1 cellular context compared by ENCODE assay signal in the genomic region with DNA sequence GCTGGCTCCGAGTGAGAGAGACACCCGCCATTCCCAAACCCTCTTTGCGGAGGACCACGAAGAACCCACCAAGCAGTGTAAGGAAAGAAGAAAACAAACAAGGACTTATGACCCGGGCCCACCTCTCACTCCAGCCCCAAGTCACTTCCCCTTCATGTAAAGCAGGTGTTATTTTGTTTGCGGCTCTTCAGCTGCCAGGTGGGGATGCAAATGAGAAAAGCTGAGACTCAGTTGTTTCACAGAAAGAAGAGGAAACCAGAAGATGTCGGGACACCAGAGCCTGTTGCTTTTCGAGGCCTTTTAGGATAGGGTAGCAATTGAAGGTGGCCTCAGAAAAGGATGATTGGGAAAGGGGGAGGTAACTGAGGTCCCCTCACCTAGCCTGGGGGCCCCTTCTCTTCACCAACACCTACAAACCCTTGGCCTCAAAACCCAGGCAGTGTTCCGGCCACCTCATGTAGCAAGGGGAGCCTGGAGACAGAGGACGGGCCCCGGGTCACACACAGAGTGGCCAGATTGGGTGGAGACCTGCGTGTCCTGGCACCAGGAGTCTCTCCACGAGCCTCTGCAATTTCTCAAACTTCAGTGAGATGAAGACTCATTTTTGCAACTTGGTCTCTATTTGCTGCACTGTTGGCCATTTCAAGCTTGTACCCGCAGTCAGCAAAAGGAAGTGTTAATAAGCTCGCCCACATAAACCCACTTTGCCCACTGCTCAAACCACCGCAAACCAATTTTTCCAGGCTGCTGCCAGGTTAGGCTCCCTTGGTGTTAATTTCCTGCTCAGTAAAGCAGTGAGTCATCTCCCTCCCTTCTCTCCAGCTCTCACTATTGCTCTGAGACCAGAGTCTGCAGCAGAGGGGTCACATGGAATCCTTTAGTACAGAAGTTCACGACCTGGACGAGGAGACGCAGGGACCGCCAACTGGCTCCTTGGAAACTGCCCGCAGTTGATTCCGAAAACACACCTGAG.
TF ChIP-seq lines count a peak whose summit lies in the region.

No MANE protein-coding gene starts in this region.

TF ChIP-seq in GM23338, 12 proteins besides CTCF, POLR2A, EP300 and RAD21 (continued from another document):
- TF ChIP-seq, protein P1, sequence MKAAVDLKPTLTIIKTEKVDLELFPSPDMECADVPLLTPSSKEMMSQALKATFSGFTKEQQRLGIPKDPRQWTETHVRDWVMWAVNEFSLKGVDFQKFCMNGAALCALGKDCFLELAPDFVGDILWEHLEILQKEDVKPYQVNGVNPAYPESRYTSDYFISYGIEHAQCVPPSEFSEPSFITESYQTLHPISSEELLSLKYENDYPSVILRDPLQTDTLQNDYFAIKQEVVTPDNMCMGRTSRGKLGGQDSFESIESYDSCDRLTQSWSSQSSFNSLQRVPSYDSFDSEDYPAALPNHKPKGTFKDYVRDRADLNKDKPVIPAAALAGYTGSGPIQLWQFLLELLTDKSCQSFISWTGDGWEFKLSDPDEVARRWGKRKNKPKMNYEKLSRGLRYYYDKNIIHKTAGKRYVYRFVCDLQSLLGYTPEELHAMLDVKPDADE (IDR thresholded peaks at IDR 0.05) = no peak
- TF ChIP-seq NANOG (IDR thresholded peaks at IDR 0.05; ENCODE audit: borderline replicate concordance) (no peak), CREB1 (CRISPR knock-in tag; IDR thresholded peaks at IDR 0.05; ENCODE audit: low read depth) (no peak), STAT1 (IDR thresholded peaks at IDR 0.05; ENCODE audit: unreplicated experiment) (no peak), ZNF114 (CRISPR knock-in tag; IDR thresholded peaks at IDR 0.05) (no peak), POLR2AphosphoS5 (IDR thresholded peaks at IDR 0.05; ENCODE audit: low read depth) (no peak), ZNF331 (CRISPR knock-in tag; IDR thresholded peaks at IDR 0.05; ENCODE audit: low read depth) (no peak)
- TF ChIP-seq, protein P2, sequence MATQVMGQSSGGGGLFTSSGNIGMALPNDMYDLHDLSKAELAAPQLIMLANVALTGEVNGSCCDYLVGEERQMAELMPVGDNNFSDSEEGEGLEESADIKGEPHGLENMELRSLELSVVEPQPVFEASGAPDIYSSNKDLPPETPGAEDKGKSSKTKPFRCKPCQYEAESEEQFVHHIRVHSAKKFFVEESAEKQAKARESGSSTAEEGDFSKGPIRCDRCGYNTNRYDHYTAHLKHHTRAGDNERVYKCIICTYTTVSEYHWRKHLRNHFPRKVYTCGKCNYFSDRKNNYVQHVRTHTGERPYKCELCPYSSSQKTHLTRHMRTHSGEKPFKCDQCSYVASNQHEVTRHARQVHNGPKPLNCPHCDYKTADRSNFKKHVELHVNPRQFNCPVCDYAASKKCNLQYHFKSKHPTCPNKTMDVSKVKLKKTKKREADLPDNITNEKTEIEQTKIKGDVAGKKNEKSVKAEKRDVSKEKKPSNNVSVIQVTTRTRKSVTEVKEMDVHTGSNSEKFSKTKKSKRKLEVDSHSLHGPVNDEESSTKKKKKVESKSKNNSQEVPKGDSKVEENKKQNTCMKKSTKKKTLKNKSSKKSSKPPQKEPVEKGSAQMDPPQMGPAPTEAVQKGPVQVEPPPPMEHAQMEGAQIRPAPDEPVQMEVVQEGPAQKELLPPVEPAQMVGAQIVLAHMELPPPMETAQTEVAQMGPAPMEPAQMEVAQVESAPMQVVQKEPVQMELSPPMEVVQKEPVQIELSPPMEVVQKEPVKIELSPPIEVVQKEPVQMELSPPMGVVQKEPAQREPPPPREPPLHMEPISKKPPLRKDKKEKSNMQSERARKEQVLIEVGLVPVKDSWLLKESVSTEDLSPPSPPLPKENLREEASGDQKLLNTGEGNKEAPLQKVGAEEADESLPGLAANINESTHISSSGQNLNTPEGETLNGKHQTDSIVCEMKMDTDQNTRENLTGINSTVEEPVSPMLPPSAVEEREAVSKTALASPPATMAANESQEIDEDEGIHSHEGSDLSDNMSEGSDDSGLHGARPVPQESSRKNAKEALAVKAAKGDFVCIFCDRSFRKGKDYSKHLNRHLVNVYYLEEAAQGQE (IDR thresholded peaks at IDR 0.05; ENCODE audit: unreplicated experiment) = no peak
- TF ChIP-seq, protein P3, sequence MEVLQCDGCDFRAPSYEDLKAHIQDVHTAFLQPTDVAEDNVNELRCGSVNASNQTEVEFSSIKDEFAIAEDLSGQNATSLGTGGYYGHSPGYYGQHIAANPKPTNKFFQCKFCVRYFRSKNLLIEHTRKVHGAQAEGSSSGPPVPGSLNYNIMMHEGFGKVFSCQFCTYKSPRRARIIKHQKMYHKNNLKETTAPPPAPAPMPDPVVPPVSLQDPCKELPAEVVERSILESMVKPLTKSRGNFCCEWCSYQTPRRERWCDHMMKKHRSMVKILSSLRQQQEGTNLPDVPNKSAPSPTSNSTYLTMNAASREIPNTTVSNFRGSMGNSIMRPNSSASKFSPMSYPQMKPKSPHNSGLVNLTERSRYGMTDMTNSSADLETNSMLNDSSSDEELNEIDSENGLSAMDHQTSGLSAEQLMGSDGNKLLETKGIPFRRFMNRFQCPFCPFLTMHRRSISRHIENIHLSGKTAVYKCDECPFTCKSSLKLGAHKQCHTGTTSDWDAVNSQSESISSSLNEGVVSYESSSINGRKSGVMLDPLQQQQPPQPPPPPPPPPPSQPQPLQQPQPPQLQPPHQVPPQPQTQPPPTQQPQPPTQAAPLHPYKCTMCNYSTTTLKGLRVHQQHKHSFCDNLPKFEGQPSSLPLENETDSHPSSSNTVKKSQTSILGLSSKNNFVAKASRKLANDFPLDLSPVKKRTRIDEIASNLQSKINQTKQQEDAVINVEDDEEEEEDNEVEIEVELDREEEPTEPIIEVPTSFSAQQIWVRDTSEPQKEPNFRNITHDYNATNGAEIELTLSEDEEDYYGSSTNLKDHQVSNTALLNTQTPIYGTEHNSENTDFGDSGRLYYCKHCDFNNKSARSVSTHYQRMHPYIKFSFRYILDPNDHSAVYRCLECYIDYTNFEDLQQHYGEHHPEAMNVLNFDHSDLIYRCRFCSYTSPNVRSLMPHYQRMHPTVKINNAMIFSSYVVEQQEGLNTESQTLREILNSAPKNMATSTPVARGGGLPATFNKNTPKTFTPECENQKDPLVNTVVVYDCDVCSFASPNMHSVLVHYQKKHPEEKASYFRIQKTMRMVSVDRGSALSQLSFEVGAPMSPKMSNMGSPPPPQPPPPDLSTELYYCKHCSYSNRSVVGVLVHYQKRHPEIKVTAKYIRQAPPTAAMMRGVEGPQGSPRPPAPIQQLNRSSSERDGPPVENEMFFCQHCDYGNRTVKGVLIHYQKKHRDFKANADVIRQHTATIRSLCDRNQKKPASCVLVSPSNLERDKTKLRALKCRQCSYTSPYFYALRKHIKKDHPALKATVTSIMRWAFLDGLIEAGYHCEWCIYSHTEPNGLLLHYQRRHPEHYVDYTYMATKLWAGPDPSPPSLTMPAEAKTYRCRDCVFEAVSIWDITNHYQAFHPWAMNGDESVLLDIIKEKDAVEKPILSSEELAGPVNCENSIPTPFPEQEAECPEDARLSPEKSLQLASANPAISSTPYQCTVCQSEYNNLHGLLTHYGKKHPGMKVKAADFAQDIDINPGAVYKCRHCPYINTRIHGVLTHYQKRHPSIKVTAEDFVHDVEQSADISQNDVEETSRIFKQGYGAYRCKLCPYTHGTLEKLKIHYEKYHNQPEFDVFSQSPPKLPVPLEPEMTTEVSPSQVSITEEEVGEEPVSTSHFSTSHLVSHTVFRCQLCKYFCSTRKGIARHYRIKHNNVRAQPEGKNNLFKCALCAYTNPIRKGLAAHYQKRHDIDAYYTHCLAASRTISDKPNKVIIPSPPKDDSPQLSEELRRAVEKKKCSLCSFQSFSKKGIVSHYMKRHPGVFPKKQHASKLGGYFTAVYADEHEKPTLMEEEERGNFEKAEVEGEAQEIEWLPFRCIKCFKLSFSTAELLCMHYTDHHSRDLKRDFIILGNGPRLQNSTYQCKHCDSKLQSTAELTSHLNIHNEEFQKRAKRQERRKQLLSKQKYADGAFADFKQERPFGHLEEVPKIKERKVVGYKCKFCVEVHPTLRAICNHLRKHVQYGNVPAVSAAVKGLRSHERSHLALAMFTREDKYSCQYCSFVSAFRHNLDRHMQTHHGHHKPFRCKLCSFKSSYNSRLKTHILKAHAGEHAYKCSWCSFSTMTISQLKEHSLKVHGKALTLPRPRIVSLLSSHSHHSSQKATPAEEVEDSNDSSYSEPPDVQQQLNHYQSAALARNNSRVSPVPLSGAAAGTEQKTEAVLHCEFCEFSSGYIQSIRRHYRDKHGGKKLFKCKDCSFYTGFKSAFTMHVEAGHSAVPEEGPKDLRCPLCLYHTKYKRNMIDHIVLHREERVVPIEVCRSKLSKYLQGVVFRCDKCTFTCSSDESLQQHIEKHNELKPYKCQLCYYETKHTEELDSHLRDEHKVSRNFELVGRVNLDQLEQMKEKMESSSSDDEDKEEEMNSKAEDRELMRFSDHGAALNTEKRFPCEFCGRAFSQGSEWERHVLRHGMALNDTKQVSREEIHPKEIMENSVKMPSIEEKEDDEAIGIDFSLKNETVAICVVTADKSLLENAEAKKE (CRISPR knock-in tag; IDR thresholded peaks at IDR 0.05) = no peak
